Comparison of ENCODE assay signal across 12 cellular contexts in the genomic region with DNA sequence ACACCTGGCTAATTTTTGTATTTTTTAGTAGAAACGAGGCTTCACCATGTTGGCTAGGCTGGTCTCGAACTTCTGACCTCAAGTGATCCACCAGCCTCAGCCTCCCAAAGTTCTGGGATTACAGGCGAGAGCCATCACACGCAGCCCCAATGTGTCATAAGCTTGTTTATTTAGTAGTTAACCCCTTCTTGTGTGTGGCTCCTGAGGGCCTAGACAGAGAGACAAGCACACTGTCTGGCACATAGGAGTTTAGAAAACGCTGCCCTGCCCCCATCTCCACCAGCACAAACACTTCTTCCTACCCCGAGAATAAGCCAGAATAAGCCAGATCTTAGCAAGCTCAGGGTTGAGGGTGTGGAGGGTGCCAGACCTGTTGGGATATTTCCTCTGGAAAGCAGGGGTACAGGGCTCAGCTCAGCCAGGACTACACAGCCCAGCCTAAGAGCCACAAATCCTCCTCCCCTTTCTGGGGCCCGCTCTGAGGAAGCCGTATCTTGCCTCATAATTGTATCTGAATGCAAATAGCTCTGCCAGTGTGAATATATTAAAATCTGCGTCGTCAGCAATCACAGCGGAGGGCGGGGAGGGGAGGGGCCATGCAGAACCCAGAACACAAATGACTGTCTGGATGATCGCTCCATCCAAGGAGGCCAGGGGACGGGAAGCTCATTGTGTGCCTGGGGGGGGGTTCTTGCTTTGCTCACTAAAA.
DNase-seq lines count a peak whose midpoint lies in the region; ATAC-seq and TF ChIP-seq lines count a peak whose summit lies in the region.
"Had no signal": no experiment of that assay in that cellular context is flagged by ENCODE, and none has a peak within 500 bp of the region (broad histone marks: within the 10 kb centered on the region; RNA-seq: fewer than 3 reads in every experiment).

No MANE protein-coding gene starts in this region.

- peaks cover 44% of the 10 kb centered on the region for H3K4me1 Mint-ChIP-seq in neural crest cell
- no peaks in the 10 kb centered on the region for H3K4me1 Mint-ChIP-seq in activated naive CD4-positive, alpha-beta T cell treated with anti-CD3 and anti-CD28 coated beads for 36 hours (ENCODE audit: low read depth)
- H3K4me1 Mint-ChIP-seq: activated B cell treated with CpG ODN at 0.5 μM for 24 hours; stimulated activated naive B cell treated with anti-CD40 and anti-IgM and Interleukin-4, amounts not matched to agents 10 μg/mL and 1 μg/mL and 100 μg/mL, for 72 hours had no signal

- DNase-seq in Daoy (ENCODE audit: low read depth) (peak; percentile 59), NCI-H526 (lab: John Stamatoyannopoulos, UW) (peak; percentile 65 to 83), epithelial cell of prostate (ENCODE audit: low read depth, low spot score) (no peak), neural crest cell (ENCODE audit: low read depth, low spot score) (no peak), GM13976 (ENCODE audit: low spot score) (no peak)
- DNase-seq in activated naive CD4-positive, alpha-beta T cell treated with anti-CD3 and anti-CD28 coated beads, Interleukin-2, amount 50 U/mL, for 72 hours (ENCODE audit: low spot score in 2 of 2): no peak
- DNase-seq in activated naive CD4-positive, alpha-beta T cell treated with anti-CD3 and anti-CD28 coated beads for 36 hours: no peak
- DNase-seq: activated B cell treated with CpG ODN at 0.5 μM for 24 hours; activated T-cell treated with anti-CD3 and anti-CD28 coated beads, Interleukin-2, amount 50 U/mL, for 4 hours; SHP77 treated with DMSO at 0.1 percent for 48 hours; stimulated activated naive B cell treated with anti-CD40 and anti-IgM and Interleukin-4, amounts not matched to agents 10 μg/mL and 1 μg/mL and 100 μg/mL, for 72 hours had no signal

- intact Hi-C loops in activated naive CD4-positive, alpha-beta T cell treated with anti-CD3 and anti-CD28 coated beads for 36 hours (cut with micrococcal nuclease): no loop called here

- no peaks in the 10 kb centered on the region for H3K9me3 Mint-ChIP-seq in neural crest cell
- peaks cover 0 to 6% of the 10 kb centered on the region in 2 donors for H3K9me3 Mint-ChIP-seq in activated naive CD4-positive, alpha-beta T cell treated with anti-CD3 and anti-CD28 coated beads, Interleukin-2, amount 50 U/mL, for 72 hours
- H3K9me3 Mint-ChIP-seq in activated naive CD4-positive, alpha-beta T cell treated with anti-CD3 and anti-CD28 coated beads for 36 hours: peaks cover 5% of the 10 kb centered on the region
- H3K9me3 Mint-ChIP-seq: activated T-cell treated with anti-CD3 and anti-CD28 coated beads, Interleukin-2, amount 50 U/mL, for 4 hours had no signal

- H3K27ac ChIP-seq in epithelial cell of prostate: peak overlapping the region; percentile 19

- H3K27me3 Mint-ChIP-seq in neural crest cell (ENCODE audit: low read depth): peaks cover 3% of the 10 kb centered on the region
- H3K27me3 Mint-ChIP-seq in activated naive CD4-positive, alpha-beta T cell treated with anti-CD3 and anti-CD28 coated beads for 36 hours (ENCODE audit: low read depth): peaks cover 3% of the 10 kb centered on the region
- H3K27me3 Mint-ChIP-seq: activated B cell treated with CpG ODN at 0.5 μM for 24 hours; stimulated activated naive B cell treated with anti-CD40 and anti-IgM and Interleukin-4, amounts not matched to agents 10 μg/mL and 1 μg/mL and 100 μg/mL, for 72 hours had no signal

- in situ Hi-C loops in GM13976 (cut with MboI; ENCODE audit: low sequenced_read_pairs, unreplicated experiment): no loop called here

- peak overlapping the region; percentile 65 for H3K27ac Mint-ChIP-seq in neural crest cell (ENCODE audit: unreplicated experiment)
- no peak overlapping the region for H3K27ac Mint-ChIP-seq in activated naive CD4-positive, alpha-beta T cell treated with anti-CD3 and anti-CD28 coated beads, Interleukin-2, amount 50 U/mL, for 72 hours
- no peak overlapping the region for H3K27ac Mint-ChIP-seq in activated naive CD4-positive, alpha-beta T cell treated with anti-CD3 and anti-CD28 coated beads for 36 hours
- H3K27ac Mint-ChIP-seq: activated B cell treated with CpG ODN at 0.5 μM for 24 hours; stimulated activated naive B cell treated with anti-CD40 and anti-IgM and Interleukin-4, amounts not matched to agents 10 μg/mL and 1 μg/mL and 100 μg/mL, for 72 hours had no signal

- ATAC-seq in HG02571 (IDR thresholded peaks at IDR 0.05; ENCODE audit: unreplicated experiment): no peak
- no peak for ATAC-seq in activated naive CD4-positive, alpha-beta T cell treated with anti-CD3 and anti-CD28 coated beads, Interleukin-2, amount 50 U/mL, for 72 hours
- ATAC-seq: activated T-cell treated with anti-CD3 and anti-CD28 coated beads, Interleukin-2, amount 50 U/mL, for 4 hours; stimulated activated naive B cell treated with anti-CD40 and anti-IgM and Interleukin-4, amounts not matched to agents 10 μg/mL and 1 μg/mL and 100 μg/mL, for 72 hours had no signal

- no peaks in the 10 kb centered on the region for H3K36me3 Mint-ChIP-seq in neural crest cell (ENCODE audit: low read depth)
- H3K36me3 Mint-ChIP-seq in activated naive CD4-positive, alpha-beta T cell treated with anti-CD3 and anti-CD28 coated beads, Interleukin-2, amount 50 U/mL, for 72 hours: no peaks in the 10 kb centered on the region
- H3K36me3 Mint-ChIP-seq in activated naive CD4-positive, alpha-beta T cell treated with anti-CD3 and anti-CD28 coated beads for 36 hours (ENCODE audit: low read depth): no peaks in the 10 kb centered on the region
- H3K36me3 Mint-ChIP-seq: stimulated activated naive B cell treated with anti-CD40 and anti-IgM and Interleukin-4, amounts not matched to agents 10 μg/mL and 1 μg/mL and 100 μg/mL, for 72 hours had no signal

- CTCF ChIA-PET in activated naive CD4-positive, alpha-beta T cell treated with anti-CD3 and anti-CD28 coated beads for 36 hours (lab: Charles Lee): no interaction called here

- H3K4me3 Mint-ChIP-seq in neural crest cell: peak overlapping the region; percentile 58
- H3K4me3 Mint-ChIP-seq in activated naive CD4-positive, alpha-beta T cell treated with anti-CD3 and anti-CD28 coated beads for 36 hours: no peak overlapping the region
- H3K4me3 Mint-ChIP-seq: activated B cell treated with CpG ODN at 0.5 μM for 24 hours; activated T-cell treated with anti-CD3 and anti-CD28 coated beads, Interleukin-2, amount 50 U/mL, for 4 hours; stimulated activated naive B cell treated with anti-CD40 and anti-IgM and Interleukin-4, amounts not matched to agents 10 μg/mL and 1 μg/mL and 100 μg/mL, for 72 hours had no signal

- no peak for TF ChIP-seq CTCF in neural crest cell (conservative IDR thresholded peaks at IDR 0.05)
- no peak for TF ChIP-seq CTCF in GM13976 (IDR thresholded peaks at IDR 0.05; ENCODE audit: borderline replicate concordance, control extremely low read depth, extremely low read depth, insufficient read depth, missing control alignments)

Comparison
In these comparisons a context has a peak if more than half of its experiments do, and no peak if none do; other contexts are left out.
1. DNase-seq: peak in Daoy (single experiment) and NCI-H526 (2 of 2); none in epithelial cell of prostate (single experiment), neural crest cell (single experiment), activated naive CD4-positive, alpha-beta T cell treated with anti-CD3 and anti-CD28 coated beads, Interleukin-2, amount 50 U/mL, for 72 hours (0 of 2), activated naive CD4-positive, alpha-beta T cell treated with anti-CD3 and anti-CD28 coated beads for 36 hours (single experiment) and GM13976 (single experiment).